Comparison of ENCODE assay signal across 13 cellular contexts in the genomic region with DNA sequence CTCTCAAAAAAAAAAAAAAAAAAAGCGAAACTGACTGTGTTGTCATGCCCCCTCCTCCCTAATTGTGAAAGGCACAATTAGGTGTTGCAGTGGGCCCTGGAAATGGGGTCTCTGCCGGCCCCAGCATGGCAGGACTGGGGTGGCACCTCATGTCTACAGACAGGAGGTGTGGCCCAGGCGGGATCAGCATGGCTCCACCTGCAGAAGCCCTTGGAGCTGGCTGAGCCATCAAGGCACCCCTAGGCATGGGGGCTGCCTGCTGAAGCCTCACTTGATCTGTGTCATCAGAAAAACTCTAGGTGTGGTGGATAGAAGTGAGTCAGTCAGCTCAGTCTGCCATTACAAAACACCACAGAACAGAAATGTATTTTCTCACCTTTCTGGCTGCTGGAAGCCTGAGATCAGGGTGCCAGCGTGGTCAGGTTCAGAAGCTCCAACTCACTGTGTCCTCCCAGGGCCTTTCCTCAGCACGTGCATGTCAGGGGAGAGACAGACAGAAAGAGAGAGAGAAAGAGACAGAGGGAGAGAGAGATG. TPM values are rescaled to one million over a fixed set of nuclear protein-coding genes. Genes with fewer than 3 reads are reported as not detected.
DNase-seq lines count a peak whose midpoint lies in the region; ATAC-seq, FAIRE-seq and TF ChIP-seq lines count a peak whose summit lies in the region.
"Had no signal": no experiment of that assay in that cellular context is flagged by ENCODE, and none has a peak within 500 bp of the region (broad histone marks: within the 10 kb centered on the region; RNA-seq: fewer than 3 reads in every experiment).

No MANE protein-coding gene starts in this region.

- POLR2A ChIA-PET in T-cell (lab: Charles Lee), result interaction anchor here in 1 of 2 donors (0.6 kb wide), 1 partner anchor 963 kb away, joined by 5 read pairs; no protein-coding TSS in a partner anchor

- H3K4me1 ChIP-seq in spleen, result peaks cover 0 to 19% (median 14%) of the 10 kb centered on the region in 6 donors

- no peak overlapping the region for H3K27ac Mint-ChIP-seq in activated CD8-positive, alpha-beta memory T cell treated with anti-CD3 and anti-CD28 coated beads, Interleukin-2, amount 10 ng/mL, durations not matched to agents 7 days and 5 days
- H3K27ac Mint-ChIP-seq in T-cell (peak overlapping the region; percentile 30 to 82), glutamatergic neuron (ENCODE audit: unreplicated experiment) (no peak overlapping the region)

- no peaks in the 10 kb centered on the region for H3K36me3 Mint-ChIP-seq in activated CD8-positive, alpha-beta memory T cell treated with anti-CD3 and anti-CD28 coated beads, Interleukin-2, amount 10 ng/mL, durations not matched to agents 7 days and 5 days
- H3K36me3 Mint-ChIP-seq in T-cell, result no peaks in the 10 kb centered on the region
- no peaks in the 10 kb centered on the region for H3K36me3 Mint-ChIP-seq in glutamatergic neuron (ENCODE audit: unreplicated experiment)

- H3K4me1 Mint-ChIP-seq in activated CD8-positive, alpha-beta memory T cell treated with anti-CD3 and anti-CD28 coated beads, Interleukin-2, amount 10 ng/mL, durations not matched to agents 7 days and 5 days, result peaks cover 19% of the 10 kb centered on the region
- H3K4me1 Mint-ChIP-seq in T-cell (peaks cover 16 to 19% (median 17%) of the 10 kb centered on the region in 3 donors), glutamatergic neuron (ENCODE audit: low read depth, unreplicated experiment) (no peaks in the 10 kb centered on the region)

- H3K36me3 ChIP-seq in bronchial epithelial cell (ENCODE audit: control insufficient read depth, insufficient read depth, low read length) (no peaks in the 10 kb centered on the region), spleen (no peaks in the 10 kb centered on the region), brain microvascular endothelial cell (replicated peaks) (no peaks in the 10 kb centered on the region)

- peaks cover 14% of the 10 kb centered on the region for H3K27me3 Mint-ChIP-seq in activated CD8-positive, alpha-beta memory T cell treated with anti-CD3 and anti-CD28 coated beads, Interleukin-2, amount 10 ng/mL, durations not matched to agents 7 days and 5 days
- H3K27me3 Mint-ChIP-seq in T-cell (peaks cover 0 to 2% of the 10 kb centered on the region in 2 donors), glutamatergic neuron (ENCODE audit: unreplicated experiment) (peaks cover 3% of the 10 kb centered on the region)

- no peaks in the 10 kb centered on the region for H3K27me3 ChIP-seq in bronchial epithelial cell (ENCODE audit: control insufficient read depth, insufficient read depth, low read length)
- H3K27me3 ChIP-seq in spleen (replicated peaks in 1 of 7), result peaks cover 0 to 5% (median 0%) of the 10 kb centered on the region in 7 donors
- H3K27me3 ChIP-seq in brain microvascular endothelial cell (replicated peaks), result no peaks in the 10 kb centered on the region

- CTCF ChIA-PET in activated CD8-positive, alpha-beta memory T cell treated with anti-CD3 and anti-CD28 coated beads, Interleukin-2, amount 10 ng/mL, durations not matched to agents 7 days and 5 days (lab: Charles Lee), result interaction anchor here (0.8 to 7.3 kb wide), 8 partner anchors 12 to 115 kb away, joined by 3 to 40 read pairs (median 4); no protein-coding TSS in a partner anchor
- CTCF ChIA-PET in T-cell (lab: Charles Lee), result no interaction called here

- H3K9me3 Mint-ChIP-seq in activated CD8-positive, alpha-beta memory T cell treated with anti-CD3 and anti-CD28 coated beads, Interleukin-2, amount 10 ng/mL, durations not matched to agents 7 days and 5 days (ENCODE audit: low read depth), result no peaks in the 10 kb centered on the region
- H3K9me3 Mint-ChIP-seq in T-cell (no peaks in the 10 kb centered on the region), glutamatergic neuron (ENCODE audit: unreplicated experiment) (peaks cover 12% of the 10 kb centered on the region)

- TF ChIP-seq POLR2A in spleen (IDR thresholded peaks at IDR 0.05), result no peak

- no peak overlapping the region for H3K4me3 Mint-ChIP-seq in activated CD8-positive, alpha-beta memory T cell treated with anti-CD3 and anti-CD28 coated beads, Interleukin-2, amount 10 ng/mL, durations not matched to agents 7 days and 5 days
- H3K4me3 Mint-ChIP-seq in T-cell, result no peak overlapping the region
- no peak overlapping the region for H3K4me3 Mint-ChIP-seq in glutamatergic neuron (ENCODE audit: unreplicated experiment)
- H3K4me3 Mint-ChIP-seq: T-helper 1 cell treated with Interleukin-12 subunit alpha and Interleukin-12 subunit beta and Interleukin-4 antibody, amounts not matched to agents 30 μg/mL and 1 μg/mL, for 36 hours had no signal

- peak; percentile 57 for DNase-seq in activated CD8-positive, alpha-beta memory T cell treated with anti-CD3 and anti-CD28 coated beads, Interleukin-2, amount 10 ng/mL, durations not matched to agents 7 days and 5 days
- DNase-seq in activated CD8-positive, alpha-beta memory T cell treated with anti-CD3 and anti-CD28 coated beads for 24 hours, result no peak
- DNase-seq in T-cell (peak in 13 of 34 experiments; percentile 12 to 48 (median 27)), bronchial epithelial cell (ENCODE audit: low read depth) (peak; percentile 58), spleen (peak; percentile 69), brain microvascular endothelial cell (no peak), SIG-M5 (lab: John Stamatoyannopoulos, UW) (no peak), glutamatergic neuron (no peak)
- DNase-seq: cerebellar nuclear complex, hippocampal formation had no signal

- FAIRE-seq in bronchial epithelial cell (lab: Jason Lieb, UNC), result no peak
- FAIRE-seq: GM12891 had no signal

- intact Hi-C loops in spleen (cut with DNase I; ENCODE audit: low total_unique reads), result loop anchor here (5.0 kb wide), 1 partner anchor 52 kb away; a partner anchor contains a TSS

- in situ Hi-C loops in brain microvascular endothelial cell (cut with HindIII; ENCODE audit: low pct_ligation_motif_present, low sequenced_read_pairs), result no loop called here

- ATAC-seq in activated CD8-positive, alpha-beta memory T cell treated with anti-CD3 and anti-CD28 coated beads, Interleukin-2, amount 10 ng/mL, durations not matched to agents 7 days and 5 days, result peak; percentile 66
- ATAC-seq in T-cell (replicated peaks in 1 of 4), result peak in 3 of 4 experiments; percentile 18 to 45 (median 20)

- H3K4me3 ChIP-seq in bronchial epithelial cell (ENCODE audit: low read depth, low read length), result no peak overlapping the region
- no peak overlapping the region for H3K4me3 ChIP-seq in spleen
- H3K4me3 ChIP-seq in brain microvascular endothelial cell (ENCODE audit: low read depth, low read length), result no peak overlapping the region
- H3K4me3 ChIP-seq: lung had no signal

- 70 to 77% (median 72%) methylated on average over 5 of the region's 5 CpGs for WGBS in spleen, 5 donors

- H3K9me3 ChIP-seq in spleen, result peaks cover 0 to 16% (median 12%) of the 10 kb centered on the region in 8 donors

- TF ChIP-seq CTCF in bronchial epithelial cell (IDR thresholded peaks at IDR 0.05; ENCODE audit: insufficient read depth, low read length, severe bottlenecking), result no peak
- no peak for TF ChIP-seq CTCF in spleen (IDR thresholded peaks at IDR 0.05 in 8 of 11, conservative IDR thresholded peaks at IDR 0.05 in 3 of 11)
- no peak for TF ChIP-seq CTCF in brain microvascular endothelial cell (IDR thresholded peaks at IDR 0.05; ENCODE audit: low read depth, low read length, missing control alignments)
- TF ChIP-seq CTCF in glutamatergic neuron (IDR thresholded peaks at IDR 0.05; ENCODE audit: partially characterized antibody, unreplicated experiment), result no peak

- peak overlapping the region in 1 of 8 donors; percentile 28 for H3K27ac ChIP-seq in spleen
- no peak overlapping the region for H3K27ac ChIP-seq in brain microvascular endothelial cell

RNA-seq across cellular contexts. Expression of a gene that starts 10.1 kb away (rescaled TPM):
- under 1 TPM in 1 of 2 experiments, not detected in 1; 0.32 TPM for total RNA-seq in activated CD8-positive, alpha-beta memory T cell treated with anti-CD3 and anti-CD28 coated beads, Interleukin-2, amount 10 ng/mL, durations not matched to agents 7 days and 5 days
- total RNA-seq in T-cell (1 to 10 TPM; 1.7 to 5.6 (median 2.8) TPM), bronchial epithelial cell (10.8 and 11.4 TPM in 2 replicates), spleen (1 to 10 TPM in 1 of 7 donors, under 1 TPM in 4, not detected in 2; 0.17 to 1.1 (median 0.67) TPM), glutamatergic neuron (ENCODE audit: unreplicated experiment) (418 TPM)
- 1 to 10 TPM; 1.6 to 5.2 (median 3.5) TPM for polyA plus RNA-seq in spleen

RNA-seq across cellular contexts. Expression of a gene that starts 34.8 kb away (rescaled TPM):
- under 1 TPM; 0.09 to 0.18 TPM for total RNA-seq in activated CD8-positive, alpha-beta memory T cell treated with anti-CD3 and anti-CD28 coated beads, Interleukin-2, amount 10 ng/mL, durations not matched to agents 7 days and 5 days
- total RNA-seq in T-cell (under 1 TPM in 4 of 5 donors, not detected in 1; 0.32 to 0.85 (median 0.47) TPM), bronchial epithelial cell (231 and 328 TPM in 2 replicates), spleen (1 to 10 TPM in 1 of 7 donors, under 1 TPM in 2, not detected in 4; 0.40 to 2.8 (median 0.59) TPM), glutamatergic neuron (ENCODE audit: unreplicated experiment) (not detected)
- under 1 TPM; 0.09 to 0.48 (median 0.21) TPM for polyA plus RNA-seq in spleen

RNA-seq across cellular contexts. Expression of a gene that starts 38.6 kb away (rescaled TPM):
- 100 to 1,000 TPM in 1 of 2 experiments, 10 to 100 TPM in 1; 53.7 to 166 TPM for total RNA-seq in activated CD8-positive, alpha-beta memory T cell treated with anti-CD3 and anti-CD28 coated beads, Interleukin-2, amount 10 ng/mL, durations not matched to agents 7 days and 5 days
- total RNA-seq in T-cell (10 to 100 TPM in 4 of 5 donors, 1 to 10 TPM in 1; 2.1 to 35.5 (median 17.6) TPM), bronchial epithelial cell (4.5 and 14.5 TPM in 2 replicates), spleen (100 to 1,000 TPM; 314 to 942 (median 472) TPM), glutamatergic neuron (ENCODE audit: unreplicated experiment) (0.93 TPM)
- polyA plus RNA-seq in spleen, result 100 to 1,000 TPM; 391 to 618 (median 599) TPM

RNA-seq across cellular contexts. Expression of a gene that starts 45.4 kb away (rescaled TPM):
- 100 to 1,000 TPM; 459 to 909 TPM for total RNA-seq in activated CD8-positive, alpha-beta memory T cell treated with anti-CD3 and anti-CD28 coated beads, Interleukin-2, amount 10 ng/mL, durations not matched to agents 7 days and 5 days
- total RNA-seq in T-cell (100 to 1,000 TPM; 201 to 427 (median 243) TPM), bronchial epithelial cell (1.2 and 1.8 TPM in 2 replicates), spleen (100 to 1,000 TPM; 333 to 670 (median 510) TPM), glutamatergic neuron (ENCODE audit: unreplicated experiment) (2.6 TPM)
- 100 to 1,000 TPM; 314 to 496 (median 327) TPM for polyA plus RNA-seq in spleen

RNA-seq across cellular contexts. Expression of a gene that starts 51.6 kb away (rescaled TPM):
- 1,000 to 10,000 TPM in 1 of 2 experiments, 100 to 1,000 TPM in 1; 646 to 1,401 TPM for total RNA-seq in activated CD8-positive, alpha-beta memory T cell treated with anti-CD3 and anti-CD28 coated beads, Interleukin-2, amount 10 ng/mL, durations not matched to agents 7 days and 5 days
- 100 to 1,000 TPM; 276 to 654 (median 359) TPM for total RNA-seq in T-cell
- 1.4 and 3.7 TPM in 2 replicates for total RNA-seq in bronchial epithelial cell
- 1,000 to 10,000 TPM in 4 of 7 donors, 100 to 1,000 TPM in 3; 507 to 1,635 (median 1,062) TPM for total RNA-seq in spleen
- 1,000 to 10,000 TPM in 1 of 3 donors, 100 to 1,000 TPM in 2; 680 to 1,006 (median 885) TPM for polyA plus RNA-seq in spleen
- total RNA-seq in glutamatergic neuron (ENCODE audit: unreplicated experiment), result 2.5 TPM

Comparison
In these comparisons a context has a peak if more than half of its experiments do, and no peak if none do; other contexts are left out.
1. DNase-seq: peak in activated CD8-positive, alpha-beta memory T cell treated with anti-CD3 and anti-CD28 coated beads, Interleukin-2, amount 10 ng/mL, durations not matched to agents 7 days and 5 days (single experiment), bronchial epithelial cell (single experiment) and spleen (single experiment); none in activated CD8-positive, alpha-beta memory T cell treated with anti-CD3 and anti-CD28 coated beads for 24 hours (single experiment), brain microvascular endothelial cell (single experiment), SIG-M5 (single experiment) and glutamatergic neuron (single experiment).
2. H3K27ac Mint-ChIP-seq: peak in T-cell (2 of 2); none in activated CD8-positive, alpha-beta memory T cell treated with anti-CD3 and anti-CD28 coated beads, Interleukin-2, amount 10 ng/mL, durations not matched to agents 7 days and 5 days (single experiment) and glutamatergic neuron (single experiment).
3. RNA of a gene that starts 10.1 kb away (total RNA-seq): 418 TPM in glutamatergic neuron (single experiment); 10.8 to 11.4 TPM in bronchial epithelial cell, 1.7 to 5.6 TPM in T-cell, 0.17 to 1.1 TPM in spleen and 0.32 TPM in activated CD8-positive, alpha-beta memory T cell treated with anti-CD3 and anti-CD28 coated beads, Interleukin-2, amount 10 ng/mL, durations not matched to agents 7 days and 5 days; every median in the first group is over 10 times any median in the second.
4. RNA of a gene that starts 34.8 kb away (total RNA-seq): 231 to 328 TPM in bronchial epithelial cell; 0.32 to 0.85 TPM in T-cell, 0.40 to 2.8 TPM in spleen, 0.09 to 0.18 TPM in activated CD8-positive, alpha-beta memory T cell treated with anti-CD3 and anti-CD28 coated beads, Interleukin-2, amount 10 ng/mL, durations not matched to agents 7 days and 5 days and not detected in glutamatergic neuron (single experiment); every median in the first group is over 10 times any median in the second.